ENCODE assay signal across 11 cellular contexts in genomic region chr3:13013151-13013561, GRCh38.
DNase-seq lines count a peak whose midpoint lies in the region; ATAC-seq and TF ChIP-seq lines count a peak whose summit lies in the region.
"Had no signal": no experiment of that assay in that cellular context is flagged by ENCODE, and none has a peak within 500 bp of the region (broad histone marks: within the 10 kb centered on the region; RNA-seq: fewer than 3 reads in every experiment).

No MANE protein-coding gene starts in this region.

- H3K4me3 Mint-ChIP-seq in activated B cell treated with CpG ODN at 0.5 μM for 24 hours: peak overlapping the region; percentile 67

- no peak for DNase-seq in activated B cell treated with CpG ODN at 0.5 μM for 24 hours
- peak; percentile 61 for DNase-seq in lower lobe of right lung
- DNase-seq in testis: no peak
- no peak for DNase-seq in HPDE6-E6E7 (ENCODE audit: extremely low spot score)
- DNase-seq in NCI-H1436 (lab: John Stamatoyannopoulos, UW): no peak
- DNase-seq in GM03348 (ENCODE audit: low spot score): no peak
- DNase-seq: activated CD4-positive, CD25-positive, alpha-beta regulatory T cell treated with anti-CD3 and anti-CD28 coated beads, Interleukin-2, amount 50 U/mL, for 72 hours; NCI-H2107 had no signal

- H3K9ac ChIP-seq in BLaER1: peak overlapping the region; percentile 34; the same call in 1 of the 2 replicates
- H3K9ac ChIP-seq: parathyroid adenoma had no signal

- peak overlapping the region; percentile 95 for H3K27ac Mint-ChIP-seq in activated B cell treated with CpG ODN at 0.5 μM for 24 hours

- H3K4me1 ChIP-seq in BLaER1: peaks cover 97% of the 10 kb centered on the region
- peaks cover 89% of the 10 kb centered on the region for H3K4me1 ChIP-seq in lower lobe of right lung
- peaks cover 5% of the 10 kb centered on the region for H3K4me1 ChIP-seq in testis

- peaks cover 55% of the 10 kb centered on the region for H3K36me3 Mint-ChIP-seq in activated B cell treated with CpG ODN at 0.5 μM for 24 hours (ENCODE audit: low read depth)

- peaks cover 73% of the 10 kb centered on the region for H4K20me1 ChIP-seq in BLaER1

- H3K27me3 ChIP-seq in BLaER1: no peaks in the 10 kb centered on the region
- H3K27me3 ChIP-seq in lower lobe of right lung (ENCODE audit: low read depth): no peaks in the 10 kb centered on the region
- H3K27me3 ChIP-seq in testis: no peaks in the 10 kb centered on the region

- H3K27ac ChIP-seq in BLaER1 (peak overlapping the region; percentile 98), lower lobe of right lung (peak overlapping the region; percentile 89), testis (peak overlapping the region in 1 of 2 donors; percentile 45)
- H3K27ac ChIP-seq: parathyroid adenoma had no signal

- ATAC-seq in activated B cell treated with CpG ODN at 0.5 μM for 24 hours (ENCODE audit: low read depth) (no peak), lower lobe of right lung (no peak)

- H3K36me3 ChIP-seq in BLaER1 (peaks cover 9% of the 10 kb centered on the region), lower lobe of right lung (no peaks in the 10 kb centered on the region), testis (ENCODE audit: low read depth, missing control alignments) (no peaks in the 10 kb centered on the region)

- WGBS in testis, 2 donors: 88 to 89% methylated on average over 7 of the region's 7 CpGs

- intact Hi-C loops in activated B cell treated with CpG ODN at 0.5 μM for 24 hours (cut with micrococcal nuclease) (no loop called here), lower lobe of right lung (cut with DNase I) (no loop called here), testis (cut with DNase I; ENCODE audit: low total_unique reads) (no loop called here)

- H3K9me3 ChIP-seq in BLaER1 (no peaks in the 10 kb centered on the region), lower lobe of right lung (no peaks in the 10 kb centered on the region), testis (no peaks in the 10 kb centered on the region)

- H3K9me3 Mint-ChIP-seq in activated B cell treated with CpG ODN at 0.5 μM for 24 hours: no peaks in the 10 kb centered on the region

- H3K4me1 Mint-ChIP-seq in activated B cell treated with CpG ODN at 0.5 μM for 24 hours: peaks cover 98% of the 10 kb centered on the region

- 0 out of 3 replicates have a peak, but pooled peaks have one; percentile 17 for TF ChIP-seq CTCF in GM12872 (IDR thresholded peaks at IDR 0.05; ENCODE audit: insufficient read depth, low read depth, low read length)
- TF ChIP-seq CTCF in activated B cell treated with CpG ODN at 0.5 μM for 24 hours (IDR thresholded peaks at IDR 0.05): no peak
- no peak for TF ChIP-seq CTCF in lower lobe of right lung (IDR thresholded peaks at IDR 0.05)
- no peak for TF ChIP-seq CTCF in testis (IDR thresholded peaks at IDR 0.05)

- CTCF ChIA-PET in activated B cell treated with CpG ODN at 0.5 μM for 24 hours (lab: Charles Lee): interaction anchor here (0.9 to 2.6 kb wide), 6 partner anchors 9 to 34 kb away, joined by 3 to 12 read pairs (median 6); no protein-coding TSS in a partner anchor

- no peaks in the 10 kb centered on the region for H3K27me3 Mint-ChIP-seq in activated B cell treated with CpG ODN at 0.5 μM for 24 hours

- peak overlapping the region; percentile 98 for H3K4me2 ChIP-seq in BLaER1

- no peak for TF ChIP-seq POLR2A in testis (IDR thresholded peaks at IDR 0.05)

- POLR2A ChIA-PET in activated B cell treated with CpG ODN at 0.5 μM for 24 hours (lab: Charles Lee): interaction anchor here (0.9 to 18.4 kb wide), 9 partner anchors 9 to 171 kb away, joined by 3 to 465 read pairs (median 17); partner anchors contain the start of gene IQSEC1

- no peak overlapping the region for H3K4me3 ChIP-seq in BLaER1
- H3K4me3 ChIP-seq in lower lobe of right lung: peak overlapping the region; percentile 43
- H3K4me3 ChIP-seq in testis: no peak overlapping the region
